Comparison of ENCODE assay signal across 1 cellular context in genomic region chr17:75288359-75288758, GRCh38.
TF ChIP-seq lines count a peak whose summit lies in the region.

No MANE protein-coding gene starts in this region.

TF ChIP-seq in K562, 482 proteins besides CTCF, POLR2A, EP300 and RAD21:
- TF ChIP-seq MLLT1 (IDR thresholded peaks at IDR 0.05) (no peak), AFF4 (CRISPR knock-in tag; IDR thresholded peaks at IDR 0.05) (0 out of 2 replicates have a peak, but pooled peaks have one; percentile 10)
